ENCODE assay signal across 15 cellular contexts in genomic region chr5:172051643-172052362, GRCh38. TPM values are rescaled to one million over a fixed set of nuclear protein-coding genes. Genes with fewer than 3 reads are reported as not detected.
DNase-seq lines count a peak whose midpoint lies in the region; TF ChIP-seq lines count a peak whose summit lies in the region.
"Had no signal": no experiment of that assay in that cellular context is flagged by ENCODE, and none has a peak within 500 bp of the region (broad histone marks: within the 10 kb centered on the region; RNA-seq: fewer than 3 reads in every experiment).

No MANE protein-coding gene starts in this region.

- peak overlapping the region; percentile 81 for H3K27ac Mint-ChIP-seq in activated naive CD8-positive, alpha-beta T cell
- H3K27ac Mint-ChIP-seq in immature natural killer cell = peak overlapping the region in 5 of 6 donors; percentile 49 to 81 (median 60)
- H3K27ac Mint-ChIP-seq: activated CD4-positive, alpha-beta T cell treated with anti-CD3 and anti-CD28 coated beads, Interleukin-2, amount 10 ng/mL, durations not matched to agents 24 days and 14 days had no signal

- H3K9me3 ChIP-seq in HEK293 (ENCODE audit: control insufficient read depth, insufficient read depth, low read depth, low read length) (no peaks in the 10 kb centered on the region), spleen (no peaks in the 10 kb centered on the region)
- H3K9me3 ChIP-seq: Caco-2 had no signal

- peaks cover 0 to 17% of the 10 kb centered on the region in 2 experiments; a peak in 2 of 3 replicates for H3K36me3 ChIP-seq in HEK293 (ENCODE audit: control insufficient read depth in 2 of 2, insufficient read depth in 1 of 2, low read length in 2 of 2)
- peaks cover 7 to 100% (median 91%) of the 10 kb centered on the region in 6 donors for H3K36me3 ChIP-seq in spleen

- H3K4me1 ChIP-seq in HEK293 (ENCODE audit: control insufficient read depth, insufficient read depth, low read length) = no peaks in the 10 kb centered on the region
- peaks cover 0 to 23% (median 0%) of the 10 kb centered on the region in 6 donors for H3K4me1 ChIP-seq in spleen
- H3K4me1 ChIP-seq: Caco-2 had no signal

- TF ChIP-seq CTCF in HEK293 (tag by site-specific recombination; IDR thresholded peaks at IDR 0.05) = no peak
- no peak for TF ChIP-seq CTCF in spleen (IDR thresholded peaks at IDR 0.05 in 8 of 11, conservative IDR thresholded peaks at IDR 0.05 in 3 of 11)

- H3K4me3 ChIP-seq in HEK293 (ENCODE audit: low read depth, low read length) (no peak overlapping the region), spleen (no peak overlapping the region)
- H3K4me3 ChIP-seq: skin epidermis had no signal

- peaks cover 20% of the 10 kb centered on the region for H3K4me1 Mint-ChIP-seq in activated naive CD8-positive, alpha-beta T cell (ENCODE audit: low read depth)
- H3K4me1 Mint-ChIP-seq in immature natural killer cell = peaks cover 3 to 15% of the 10 kb centered on the region in 2 donors

- POLR2A ChIA-PET in HEK293 (lab: Yijun Ruan, JAX) (no interaction called here), HEK293T (lab: Yijun Ruan, JAX) (no interaction called here)

- H3K27me3 Mint-ChIP-seq in activated naive CD8-positive, alpha-beta T cell = no peaks in the 10 kb centered on the region
- H3K27me3 Mint-ChIP-seq in immature natural killer cell (ENCODE audit: low read depth in 3 of 3) = peaks cover 16 to 64% (median 61%) of the 10 kb centered on the region in 3 donors
- H3K27me3 Mint-ChIP-seq: activated CD4-positive, alpha-beta T cell treated with anti-CD3 and anti-CD28 coated beads, Interleukin-2, amount 10 ng/mL, durations not matched to agents 24 days and 14 days had no signal

- CTCF ChIA-PET in HEK293 (lab: Yijun Ruan, JAX) (interaction anchor here (1.0 to 1.1 kb wide), 2 partner anchors 11 to 140 kb away, joined by 3 read pairs; no protein-coding TSS in a partner anchor), HEK293T (lab: Yijun Ruan, JAX) (no interaction called here)

- 83 to 88% (median 86%) methylated on average over 16 of the region's 16 CpGs for WGBS in spleen, 5 donors

- no peak overlapping the region for H3K4me3 Mint-ChIP-seq in activated naive CD8-positive, alpha-beta T cell
- H3K4me3 Mint-ChIP-seq in immature natural killer cell = peak overlapping the region in 1 of 5 donors; percentile 54
- H3K4me3 Mint-ChIP-seq: activated CD4-positive, alpha-beta T cell treated with anti-CD3 and anti-CD28 coated beads, Interleukin-2, amount 10 ng/mL, durations not matched to agents 24 days and 14 days had no signal

- H3K36me3 Mint-ChIP-seq in activated naive CD8-positive, alpha-beta T cell = peaks cover 7% of the 10 kb centered on the region
- H3K36me3 Mint-ChIP-seq in immature natural killer cell = peaks cover 11 to 70% (median 47%) of the 10 kb centered on the region in 3 donors

- no peaks in the 10 kb centered on the region for H3K9me3 Mint-ChIP-seq in activated naive CD8-positive, alpha-beta T cell (ENCODE audit: low read depth)
- no peaks in the 10 kb centered on the region for H3K9me3 Mint-ChIP-seq in immature natural killer cell
- H3K9me3 Mint-ChIP-seq: activated CD4-positive, alpha-beta T cell treated with anti-CD3 and anti-CD28 coated beads, Interleukin-2, amount 10 ng/mL, durations not matched to agents 24 days and 14 days; activated naive CD4-positive, alpha-beta T cell treated with anti-CD3 and anti-CD28 coated beads, Interleukin-2, amount 50 U/mL, for 72 hours had no signal

- TF ChIP-seq POLR2A in spleen (IDR thresholded peaks at IDR 0.05) = no peak

- no peak overlapping the region for H3K27ac ChIP-seq in HEK293 (ENCODE audit: extremely low read depth, low read depth, low read length)
- peak overlapping the region in 5 of 8 donors; percentile 9 to 36 (median 22) for H3K27ac ChIP-seq in spleen

- no peaks in the 10 kb centered on the region for H3K27me3 ChIP-seq in spleen (replicated peaks in 1 of 7)

- intact Hi-C loops in spleen (cut with DNase I; ENCODE audit: low total_unique reads) = no loop called here

- DNase-seq in immature natural killer cell = no peak
- no peak for DNase-seq in spleen
- DNase-seq in hippocampal formation (lab: John Stamatoyannopoulos, UW) = no peak
- DNase-seq in DMS153 (lab: John Stamatoyannopoulos, UW) = no peak
- no peak for DNase-seq in HEK293T (ENCODE audit: extremely low spot score)
- DNase-seq: activated CD4-positive, alpha-beta T cell treated with anti-CD3 and anti-CD28 coated beads, Interleukin-2, amount 10 ng/mL, durations not matched to agents 24 days and 14 days; Caco-2; effector CD4-positive, alpha-beta T cell; GOT3; NCI-H2107; SW 1271 had no signal

TF ChIP-seq in HEK293, 187 proteins besides CTCF, POLR2A, EP300 and RAD21 (continues in another document):
- TF ChIP-seq ZFHX2 (tag by site-specific recombination; conservative IDR thresholded peaks at IDR 0.05) = peak; percentile 57; the same call in 1 of the 2 replicates
- TF ChIP-seq ZNF585B (tag by site-specific recombination; IDR thresholded peaks at IDR 0.05) = no peak
- no peak for TF ChIP-seq ZNF416 (tag by site-specific recombination; IDR thresholded peaks at IDR 0.05)
- TF ChIP-seq ZNF174 (tag by site-specific recombination; IDR thresholded peaks at IDR 0.05) = no peak
- TF ChIP-seq YY2 (tag by site-specific recombination; IDR thresholded peaks at IDR 0.05) = no peak
- TF ChIP-seq ZNF677 (tag by site-specific recombination; IDR thresholded peaks at IDR 0.05) = no peak
- no peak for TF ChIP-seq SP3 (tag by site-specific recombination; IDR thresholded peaks at IDR 0.05)
- TF ChIP-seq HIC1 (tag by site-specific recombination; IDR thresholded peaks at IDR 0.05) = no peak
- no peak for TF ChIP-seq ZNF645 (tag by site-specific recombination; IDR thresholded peaks at IDR 0.05)

TF ChIP-seq in HEK293T, 16 proteins besides CTCF, POLR2A, EP300 and RAD21:
- no peak for TF ChIP-seq ELF4 (IDR thresholded peaks at IDR 0.05)
- no peak for TF ChIP-seq FOXA1 (IDR thresholded peaks at IDR 0.05)
- TF ChIP-seq PKNOX1 (IDR thresholded peaks at IDR 0.05) = no peak
- no peak for TF ChIP-seq FOXM1 (IDR thresholded peaks at IDR 0.05; ENCODE audit: borderline replicate concordance)

RNA-seq across cellular contexts. Expression of gene FBXW11, which starts 45.4 kb away (rescaled TPM):
- polyA plus RNA-seq in immature natural killer cell (10 to 100 TPM; 13.6 to 29.1 (median 17.8) TPM), spleen (10 to 100 TPM in 1 of 3 donors, 1 to 10 TPM in 2; 7.5 to 14.5 (median 8.3) TPM)
- 10 to 100 TPM; 40.6 to 72.1 (median 64.5) TPM for total RNA-seq in spleen
